Comparison of ENCODE assay signal across 1 cellular context in genomic region chr1:193189442-193190095, GRCh38.
TF ChIP-seq lines count a peak whose summit lies in the region.

No MANE protein-coding gene starts in this region.

TF ChIP-seq in WTC11, 78 proteins besides CTCF, POLR2A, EP300 and RAD21 (continued from another document):
- TF ChIP-seq ZNF512 (CRISPR knock-in tag; IDR thresholded peaks at IDR 0.05; ENCODE audit: borderline replicate concordance): no peak
- no peak for TF ChIP-seq SOX15 (CRISPR knock-in tag; IDR thresholded peaks at IDR 0.05)
- TF ChIP-seq ELF4 (CRISPR knock-in tag; IDR thresholded peaks at IDR 0.05; ENCODE audit: low read depth): no peak
- no peak for TF ChIP-seq IRF1 (CRISPR knock-in tag; IDR thresholded peaks at IDR 0.05)
- no peak for TF ChIP-seq E2F1 (CRISPR knock-in tag; IDR thresholded peaks at IDR 0.05)
- no peak for TF ChIP-seq ZNF423 (CRISPR knock-in tag; IDR thresholded peaks at IDR 0.05)
- no peak for TF ChIP-seq GRHL2 (CRISPR knock-in tag; IDR thresholded peaks at IDR 0.05; ENCODE audit: insufficient replicate concordance, severe bottlenecking)
- no peak for TF ChIP-seq ZBTB21 (CRISPR knock-in tag; IDR thresholded peaks at IDR 0.05; ENCODE audit: borderline replicate concordance)
- TF ChIP-seq RORB (CRISPR knock-in tag; IDR thresholded peaks at IDR 0.05): no peak
- TF ChIP-seq ZNF416 (CRISPR knock-in tag; IDR thresholded peaks at IDR 0.05): no peak
